Comparison of ENCODE assay signal across 21 cellular contexts in genomic region chr9:72755836-72756235, GRCh38.
"Had no signal": no experiment of that assay in that cellular context is flagged by ENCODE, and none has a peak within 500 bp of the region (broad histone marks: within the 10 kb centered on the region; RNA-seq: fewer than 3 reads in every experiment).

No MANE protein-coding gene starts in this region.

- H3K36me3 ChIP-seq: esophagus muscularis mucosa, gastrocnemius medialis, heart right ventricle, left lung, lower lobe of right lung had no signal

- H3K4me1 ChIP-seq: esophagus muscularis mucosa, foreskin keratinocyte, gastrocnemius medialis, heart right ventricle, left lung, lower lobe of right lung had no signal

- DNase-seq: effector CD4-positive, alpha-beta T cell; effector memory CD4-positive, alpha-beta T cell; foreskin keratinocyte; gastrocnemius medialis; glutamatergic neuron; head of caudate nucleus; heart right ventricle; hippocampal formation; left cardiac atrium; left lung; left ventricle myocardium superior; lower lobe of right lung; mesenchymal stem cell; midbrain; naive thymus-derived CD4-positive, alpha-beta T cell had no signal

- H3K9me3 ChIP-seq: esophagus muscularis mucosa, gastrocnemius medialis, heart right ventricle, left lung, lower lobe of right lung had no signal

- H3K4me3 ChIP-seq: coronary artery, esophagus muscularis mucosa, gastrocnemius medialis, heart right ventricle, left lung, lower lobe of right lung had no signal

- H3K27me3 ChIP-seq: esophagus muscularis mucosa, left lung had no signal

- ATAC-seq: foreskin keratinocyte; gastrocnemius medialis; heart right ventricle; left cardiac atrium; left lung; left ventricle myocardium superior; lower lobe of right lung; naive thymus-derived CD4-positive, alpha-beta T cell had no signal

- H3K27ac ChIP-seq: coronary artery, esophagus muscularis mucosa, foreskin keratinocyte, gastrocnemius medialis, heart right ventricle, left lung, lower lobe of right lung had no signal

- FAIRE-seq: colon, endothelial cell of umbilical vein, islet of Langerhans, keratinocyte had no signal
